ENCODE assay signal across 1 cellular context in genomic region chr15:82680200-82681102, GRCh38.
A peak's percentile ranks its signal among the peaks of the same experiment; 100 is the strongest.
TF ChIP-seq lines count a peak whose summit lies in the region.

No MANE protein-coding gene starts in this region.

TF ChIP-seq in GM12878, 131 proteins besides CTCF, POLR2A, EP300 and RAD21 (continued from another document and continues in another):
- TF ChIP-seq USF2 (IDR thresholded peaks at IDR 0.05; ENCODE audit: borderline replicate concordance, low read depth, low read length) (no peak), TCF3 (IDR thresholded peaks at IDR 0.05; ENCODE audit: borderline replicate concordance, insufficient read depth, low read depth, low read length) (peak; percentile 74; the same call in 1 of the 2 replicates), ZNF687 (IDR thresholded peaks at IDR 0.05) (no peak), HDAC6 (IDR thresholded peaks at IDR 0.05; ENCODE audit: unreplicated experiment) (no peak), CUX1 (IDR thresholded peaks at IDR 0.05; ENCODE audit: insufficient replicate concordance, low read depth, low read length) (no peak), NRF1 (conservative IDR thresholded peaks at IDR 0.05; ENCODE audit: low read depth, low read length) (0 out of 2 replicates have a peak, but pooled peaks have one; percentile 14), NFYA (IDR thresholded peaks at IDR 0.05; ENCODE audit: borderline replicate concordance, low read depth, low read length) (no peak), IRF5 (IDR thresholded peaks at IDR 0.05; ENCODE audit: borderline replicate concordance) (no peak), ZNF592 (IDR thresholded peaks at IDR 0.05) (no peak), BMI1 (IDR thresholded peaks at IDR 0.05; ENCODE audit: borderline replicate concordance) (no peak), POU2F2 (IDR thresholded peaks at IDR 0.05; ENCODE audit: borderline replicate concordance, low read depth, low read length) (no peak), PML (IDR thresholded peaks at IDR 0.05; ENCODE audit: low read length) (no peak), REST (IDR thresholded peaks at IDR 0.05; ENCODE audit: low read depth, low read length) (no peak), ZNF217 (IDR thresholded peaks at IDR 0.05) (no peak), POLR2AphosphoS5 (IDR thresholded peaks at IDR 0.05; ENCODE audit: low read length) (peak; percentile 47; the same call in 1 of the 2 replicates), EZH2 (IDR thresholded peaks at IDR 0.05; ENCODE audit: borderline replicate concordance, control insufficient read depth, low read depth, low read length) (no peak), PRDM15 (CRISPR knock-in tag; IDR thresholded peaks at IDR 0.05) (no peak), USF1 (IDR thresholded peaks at IDR 0.05; ENCODE audit: borderline replicate concordance, extremely low read length, insufficient read depth, low read depth, low read length) (no peak), NKRF (conservative IDR thresholded peaks at IDR 0.05) (no peak), CHD4 (IDR thresholded peaks at IDR 0.05) (no peak), WRNIP1 (IDR thresholded peaks at IDR 0.05; ENCODE audit: borderline replicate concordance, low read depth, low read length) (no peak)
